Comparison of ENCODE assay signal across 8 cellular contexts in the genomic region with DNA sequence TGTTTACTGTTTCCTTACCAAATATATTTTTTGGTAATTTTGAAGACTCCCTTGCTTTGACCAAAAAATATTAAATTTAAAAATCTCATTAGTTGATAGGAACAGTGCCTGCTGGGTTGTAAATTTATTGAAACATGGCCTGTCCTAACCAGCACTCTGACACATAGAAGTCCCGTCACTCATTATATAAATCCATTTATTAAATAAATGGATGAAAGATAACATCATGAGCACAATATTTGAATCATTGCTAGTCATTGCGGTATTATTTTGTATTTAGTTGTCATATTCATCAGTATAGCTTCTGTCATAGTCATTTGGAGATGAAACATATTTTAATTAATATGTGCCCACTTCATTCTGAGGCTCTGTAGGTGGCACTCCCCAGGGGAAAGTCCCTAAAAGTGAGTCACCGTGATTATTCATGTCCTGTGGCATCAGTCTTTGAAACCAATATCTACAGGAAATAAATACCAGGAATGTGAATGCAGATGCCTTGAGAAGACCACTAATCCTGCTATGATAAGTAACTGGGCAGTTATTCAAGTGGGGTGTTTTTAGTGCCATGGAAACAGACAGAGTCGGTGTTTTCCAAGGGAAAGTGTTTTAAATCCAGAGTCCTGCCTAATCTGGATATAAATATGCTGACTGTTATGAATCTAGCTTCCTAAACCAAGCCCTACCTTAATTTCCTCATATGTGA.
DNase-seq lines count a peak whose midpoint lies in the region; ATAC-seq and TF ChIP-seq lines count a peak whose summit lies in the region.

No MANE protein-coding gene starts in this region.

- H3K27ac ChIP-seq in stomach (peak overlapping the region in 3 of 5 donors; percentile 5 to 82 (median 8)), neural progenitor cell (no peak overlapping the region)

- no TSS peak for BruUV-seq in Caco-2 (replicated peaks; lab: Mats Ljungman, UMichigan)

- WGBS in stomach, 5 donors: 40 to 47% (median 44%) methylated on average over 4 of the region's 4 CpGs

- H3K9me3 ChIP-seq in stomach (no peaks in the 10 kb centered on the region), Caco-2 (no peaks in the 10 kb centered on the region), neural progenitor cell (ENCODE audit: low read depth) (no peaks in the 10 kb centered on the region)

- ATAC-seq in HG03432 (IDR thresholded peaks at IDR 0.05; ENCODE audit: unreplicated experiment): peak; percentile 52

- no peaks in the 10 kb centered on the region for H3F3A ChIP-seq in neural progenitor cell (ENCODE audit: low read depth)

- no peaks in the 10 kb centered on the region for H3K9me3 Mint-ChIP-seq in activated naive CD4-positive, alpha-beta T cell treated with anti-CD3 and anti-CD28 coated beads for 36 hours
- H3K9me3 Mint-ChIP-seq in Caco-2 (ENCODE audit: unreplicated experiment): no peaks in the 10 kb centered on the region
- no peaks in the 10 kb centered on the region for H3K9me3 Mint-ChIP-seq in neural progenitor cell

- no peak overlapping the region for H3K4me2 ChIP-seq in neural progenitor cell

- POLR2A ChIA-PET in Caco-2 (lab: Charles Lee): no interaction called here

- no peak overlapping the region for H3K4me3 Mint-ChIP-seq in activated naive CD4-positive, alpha-beta T cell treated with anti-CD3 and anti-CD28 coated beads for 36 hours
- H3K4me3 Mint-ChIP-seq in Caco-2 (ENCODE audit: unreplicated experiment) (no peak overlapping the region), neural progenitor cell (no peak overlapping the region)

- no peaks in the 10 kb centered on the region for H3K79me2 ChIP-seq in neural progenitor cell (ENCODE audit: low read depth)

- H3K9ac ChIP-seq in neural progenitor cell: no peak overlapping the region

- intact Hi-C loops in activated naive CD4-positive, alpha-beta T cell treated with anti-CD3 and anti-CD28 coated beads for 36 hours (cut with micrococcal nuclease): loop anchor here (1.0 to 10.0 kb wide), 14 partner anchors 9 to 1345 kb away; a partner anchor contains a TSS
- intact Hi-C loops in stomach (cut with DNase I; ENCODE audit: low total_unique reads): loop anchor here (10.0 kb wide), 1 partner anchor 555 kb away; no protein-coding TSS in a partner anchor
- intact Hi-C loops in Caco-2 (cut with micrococcal nuclease; ENCODE audit: unreplicated experiment): no loop called here

- peaks cover 19% of the 10 kb centered on the region for H3K27me3 Mint-ChIP-seq in activated naive CD4-positive, alpha-beta T cell treated with anti-CD3 and anti-CD28 coated beads for 36 hours (ENCODE audit: low read depth)
- H3K27me3 Mint-ChIP-seq in Caco-2 (ENCODE audit: insufficient read depth, unreplicated experiment) (peaks cover 7% of the 10 kb centered on the region), neural progenitor cell (ENCODE audit: insufficient read depth, low read depth) (peaks cover 2% of the 10 kb centered on the region)

- no peak for TF ChIP-seq POLR2A in stomach (IDR thresholded peaks at IDR 0.05)

- H3K4me1 ChIP-seq in stomach (peaks cover 0 to 22% (median 11%) of the 10 kb centered on the region in 4 donors), Caco-2 (no peaks in the 10 kb centered on the region), neural progenitor cell (peaks cover 8% of the 10 kb centered on the region)

- TF ChIP-seq CTCF in stomach (IDR thresholded peaks at IDR 0.05) (no peak), Caco-2 (IDR thresholded peaks at IDR 0.05; ENCODE audit: insufficient read depth in 1 of 2, low read depth in 1 of 2, low read length in 1 of 2, severe bottlenecking in 1 of 2, unreplicated experiment in 1 of 2) (no peak), neural progenitor cell (IDR thresholded peaks at IDR 0.05) (no peak)

- H3K36me3 Mint-ChIP-seq in activated naive CD4-positive, alpha-beta T cell treated with anti-CD3 and anti-CD28 coated beads for 36 hours (ENCODE audit: low read depth): no peaks in the 10 kb centered on the region
- H3K36me3 Mint-ChIP-seq in Caco-2 (ENCODE audit: insufficient read depth, unreplicated experiment): no peaks in the 10 kb centered on the region
- no peaks in the 10 kb centered on the region for H3K36me3 Mint-ChIP-seq in neural progenitor cell

- TF ChIP-seq EP300 in stomach (IDR thresholded peaks at IDR 0.05): no peak

- H3K4me1 Mint-ChIP-seq in activated naive CD4-positive, alpha-beta T cell treated with anti-CD3 and anti-CD28 coated beads for 36 hours (ENCODE audit: low read depth): peaks cover 36% of the 10 kb centered on the region
- H3K4me1 Mint-ChIP-seq in Caco-2 (ENCODE audit: low read depth, unreplicated experiment) (no peaks in the 10 kb centered on the region), neural progenitor cell (peaks cover 20% of the 10 kb centered on the region)

- H3K27ac Mint-ChIP-seq in activated naive CD4-positive, alpha-beta T cell treated with anti-CD3 and anti-CD28 coated beads for 36 hours: peak overlapping the region; percentile 78
- H3K27ac Mint-ChIP-seq in Caco-2 (ENCODE audit: unreplicated experiment) (no peak overlapping the region), neural progenitor cell (no peak overlapping the region)

- no peaks in the 10 kb centered on the region for H4K20me1 ChIP-seq in neural progenitor cell (ENCODE audit: low read depth)

- CTCF ChIA-PET in activated naive CD4-positive, alpha-beta T cell treated with anti-CD3 and anti-CD28 coated beads for 36 hours (lab: Charles Lee): interaction anchor here (0.6 to 1.5 kb wide), 3 partner anchors 8 to 129 kb away, joined by 3 to 4 read pairs (median 4); no protein-coding TSS in a partner anchor
- CTCF ChIA-PET in Caco-2 (lab: Charles Lee): interaction anchor here (0.6 kb wide), 1 partner anchor 1159 kb away, joined by 3 read pairs; no protein-coding TSS in a partner anchor

- no peak overlapping the region for H2AFZ ChIP-seq in neural progenitor cell (replicated peaks)

- peak; percentile 50 for DNase-seq in AG08396 (ENCODE audit: low spot score)
- peak; percentile 76 for DNase-seq in activated naive CD4-positive, alpha-beta T cell treated with anti-CD3 and anti-CD28 coated beads for 36 hours
- DNase-seq in left kidney (ENCODE audit: low read depth, low spot score): peak; percentile 29
- DNase-seq in stomach: no peak
- DNase-seq in Caco-2: no peak
- no peak for DNase-seq in neural progenitor cell (ENCODE audit: low spot score)
- DNase-seq in NCI-H2029 treated with DMSO at 0.1 percent for 48 hours (lab: John Stamatoyannopoulos, UW): no peak

- H3K4me3 ChIP-seq in stomach (no peak overlapping the region), Caco-2 (ENCODE audit: low read depth, low read length) (no peak overlapping the region), neural progenitor cell (no peak overlapping the region)

- no peaks in the 10 kb centered on the region for H3K27me3 ChIP-seq in stomach
- no peaks in the 10 kb centered on the region for H3K27me3 ChIP-seq in Caco-2 (replicated peaks; ENCODE audit: control insufficient read depth, insufficient read depth, low read length)
- H3K27me3 ChIP-seq in neural progenitor cell: no peaks in the 10 kb centered on the region

- H3K36me3 ChIP-seq in stomach (no peaks in the 10 kb centered on the region), Caco-2 (ENCODE audit: control insufficient read depth, insufficient read depth, low read length) (no peaks in the 10 kb centered on the region), neural progenitor cell (no peaks in the 10 kb centered on the region)

Comparison
In these comparisons a context has a peak if more than half of its experiments do, and no peak if none do; other contexts are left out.
1. DNase-seq: peak in AG08396 (single experiment), activated naive CD4-positive, alpha-beta T cell treated with anti-CD3 and anti-CD28 coated beads for 36 hours (single experiment) and left kidney (single experiment); none in stomach (single experiment), Caco-2 (0 of 2), neural progenitor cell (single experiment) and NCI-H2029 treated with DMSO at 0.1 percent for 48 hours (single experiment).